Comparison of ENCODE assay signal across 11 cellular contexts in genomic region chr5:127960126-127960744, GRCh38.
DNase-seq lines count a peak whose midpoint lies in the region; ATAC-seq and TF ChIP-seq lines count a peak whose summit lies in the region.
"Had no signal": no experiment of that assay in that cellular context is flagged by ENCODE, and none has a peak within 500 bp of the region (broad histone marks: within the 10 kb centered on the region; RNA-seq: fewer than 3 reads in every experiment).

No MANE protein-coding gene starts in this region.

- POLR2A ChIA-PET in Caco-2 (lab: Charles Lee), result no interaction called here

- H3K36me3 ChIP-seq in Caco-2 (ENCODE audit: control insufficient read depth, insufficient read depth, low read length) (no peaks in the 10 kb centered on the region), mesenchymal stem cell (ENCODE audit: control insufficient read depth in 1 of 2, insufficient read depth in 2 of 2, low read depth in 1 of 2, low read length in 2 of 2) (peaks cover 0 to 7% of the 10 kb centered on the region in 2 experiments)

- H3K4me3 Mint-ChIP-seq in Caco-2 (ENCODE audit: unreplicated experiment), result peak overlapping the region; percentile 5
- no peak overlapping the region for H3K4me3 Mint-ChIP-seq in stimulated activated naive CD8-positive, alpha-beta T cell treated with anti-CD3 and anti-CD28 coated beads, Interleukin-15, amount 100 ng/mL, for 72 hours
- H3K4me3 Mint-ChIP-seq: activated T-helper 1 cell treated with anti-CD3 and anti-CD28 coated beads, Interleukin-12 subunit alpha, Interleukin-12 subunit beta, Interleukin-2, Interleukin-4 antibody, amounts not matched to agents 30 ng/mL and 10 ng/mL and 1 ng/mL, durations not matched to agents 14 hours and 24 hours and 36 hours; CD8-positive, alpha-beta T cell had no signal

- no peak overlapping the region for H3K4ac ChIP-seq in mesenchymal stem cell (ENCODE audit: low read depth in 1 of 2, low read length in 2 of 2)

- no peak for TF ChIP-seq CTCF in Caco-2 (IDR thresholded peaks at IDR 0.05; ENCODE audit: insufficient read depth in 1 of 2, low read depth in 1 of 2, low read length in 1 of 2, severe bottlenecking in 1 of 2, unreplicated experiment in 1 of 2)

- no peak overlapping the region for H2AK5ac ChIP-seq in mesenchymal stem cell (ENCODE audit: low read length, severe bottlenecking)

- no peak overlapping the region for H2AFZ ChIP-seq in mesenchymal stem cell (ENCODE audit: low read depth, low read length)

- ATAC-seq in HG02642 (IDR thresholded peaks at IDR 0.05; ENCODE audit: poor library complexity, unreplicated experiment), result no peak
- ATAC-seq in stimulated activated naive CD8-positive, alpha-beta T cell treated with anti-CD3 and anti-CD28 coated beads, Interleukin-15, amount 100 ng/mL, for 72 hours, result no peak

- WGBS in mesenchymal stem cell, result 100% methylated on average over 1 of the region's 1 CpG

- H4K8ac ChIP-seq in mesenchymal stem cell (ENCODE audit: low read length), result no peak overlapping the region

- no peak overlapping the region for H2BK5ac ChIP-seq in mesenchymal stem cell (ENCODE audit: low read depth, low read length, poor library complexity, severe bottlenecking)

- no peak overlapping the region for H2BK12ac ChIP-seq in mesenchymal stem cell (ENCODE audit: low read length in 2 of 2)

- H3K27ac ChIP-seq in mesenchymal stem cell (ENCODE audit: low read length, poor library complexity, severe bottlenecking), result no peak overlapping the region
- H3K27ac ChIP-seq: ascending aorta had no signal

- no TSS peak for BruUV-seq in Caco-2 (replicated peaks; lab: Mats Ljungman, UMichigan)

- no peaks in the 10 kb centered on the region for H3K27me3 ChIP-seq in Caco-2 (replicated peaks; ENCODE audit: control insufficient read depth, insufficient read depth, low read length)
- H3K27me3 ChIP-seq in mesenchymal stem cell (ENCODE audit: control insufficient read depth in 1 of 2, insufficient read depth in 1 of 2, low read length in 2 of 2), result no peaks in the 10 kb centered on the region
- H3K27me3 ChIP-seq: ascending aorta had no signal

- H3K18ac ChIP-seq in mesenchymal stem cell (ENCODE audit: low read depth in 1 of 2, low read length in 2 of 2), result no peak overlapping the region

- no peak overlapping the region for H3K9ac ChIP-seq in mesenchymal stem cell (ENCODE audit: low read length)

- no peak overlapping the region for H3K27ac Mint-ChIP-seq in Caco-2 (ENCODE audit: unreplicated experiment)
- peak overlapping the region in 1 of 2 donors; percentile 76 for H3K27ac Mint-ChIP-seq in stimulated activated naive CD8-positive, alpha-beta T cell treated with anti-CD3 and anti-CD28 coated beads, Interleukin-15, amount 100 ng/mL, for 72 hours
- H3K27ac Mint-ChIP-seq: activated T-helper 1 cell treated with anti-CD3 and anti-CD28 coated beads, Interleukin-12 subunit alpha, Interleukin-12 subunit beta, Interleukin-2, Interleukin-4 antibody, amounts not matched to agents 30 ng/mL and 10 ng/mL and 1 ng/mL, durations not matched to agents 14 hours and 24 hours and 36 hours; CD8-positive, alpha-beta T cell had no signal

- H2BK120ac ChIP-seq in mesenchymal stem cell (ENCODE audit: low read depth, low read length), result no peak overlapping the region

- H3K4me1 ChIP-seq in Caco-2 (peaks cover 19% of the 10 kb centered on the region), mesenchymal stem cell (ENCODE audit: control insufficient read depth, insufficient read depth, low read depth, low read length) (peaks cover 9% of the 10 kb centered on the region)
- H3K4me1 ChIP-seq: ascending aorta had no signal

- H3K9me3 Mint-ChIP-seq in Caco-2 (ENCODE audit: unreplicated experiment), result peaks cover 7% of the 10 kb centered on the region
- no peaks in the 10 kb centered on the region for H3K9me3 Mint-ChIP-seq in stimulated activated naive CD8-positive, alpha-beta T cell treated with anti-CD3 and anti-CD28 coated beads, Interleukin-15, amount 100 ng/mL, for 72 hours
- H3K9me3 Mint-ChIP-seq: activated T-helper 1 cell treated with anti-CD3 and anti-CD28 coated beads, Interleukin-12 subunit alpha, Interleukin-12 subunit beta, Interleukin-2, Interleukin-4 antibody, amounts not matched to agents 30 ng/mL and 10 ng/mL and 1 ng/mL, durations not matched to agents 14 hours and 24 hours and 36 hours had no signal

- H3K4me2 ChIP-seq in mesenchymal stem cell (ENCODE audit: low read length, poor library complexity, severe bottlenecking), result no peak overlapping the region

- no peak overlapping the region for H2BK15ac ChIP-seq in mesenchymal stem cell (ENCODE audit: low read depth, poor library complexity, severe bottlenecking)

- no peak overlapping the region for H4K91ac ChIP-seq in mesenchymal stem cell (ENCODE audit: low read length)

- H3K14ac ChIP-seq in mesenchymal stem cell (ENCODE audit: low read length in 2 of 2), result no peak overlapping the region

- no peaks in the 10 kb centered on the region for H3K36me3 Mint-ChIP-seq in Caco-2 (ENCODE audit: insufficient read depth, unreplicated experiment)

- H3K23ac ChIP-seq in mesenchymal stem cell (ENCODE audit: low read length in 2 of 2), result no peak overlapping the region

- intact Hi-C loops in Caco-2 (cut with micrococcal nuclease; ENCODE audit: unreplicated experiment), result no loop called here

- no peaks in the 10 kb centered on the region for H3K27me3 Mint-ChIP-seq in Caco-2 (ENCODE audit: insufficient read depth, unreplicated experiment)
- no peaks in the 10 kb centered on the region for H3K27me3 Mint-ChIP-seq in stimulated activated naive CD8-positive, alpha-beta T cell treated with anti-CD3 and anti-CD28 coated beads, Interleukin-15, amount 100 ng/mL, for 72 hours

- DNase-seq in Caco-2 (no peak), LHCN-M2 (ENCODE audit: low read depth) (peak; percentile 54), dermis microvascular lymphatic vessel endothelial cell (ENCODE audit: low read depth in 2 of 2) (peak; percentile 65 to 91), mesenchymal stem cell (peak; percentile 5), NCI-H2107 treated with DMSO at 0.1 percent for 48 hours (lab: John Stamatoyannopoulos, UW; ENCODE audit: unreplicated experiment) (no peak), AG08395 (ENCODE audit: low spot score) (no peak)
- DNase-seq in stimulated activated naive CD8-positive, alpha-beta T cell treated with anti-CD3 and anti-CD28 coated beads, Interleukin-15, amount 100 ng/mL, for 72 hours, result no peak
- DNase-seq: CD8-positive, alpha-beta T cell had no signal

- CTCF ChIA-PET in Caco-2 (lab: Charles Lee), result interaction anchor here (0.6 to 1.2 kb wide), 2 partner anchors 25 to 51 kb away, joined by 4 to 7 read pairs; no protein-coding TSS in a partner anchor

- H3K4me3 ChIP-seq in Caco-2 (ENCODE audit: low read depth, low read length), result no peak overlapping the region
- no peak overlapping the region for H3K4me3 ChIP-seq in mesenchymal stem cell (ENCODE audit: insufficient read depth in 1 of 2, low read depth in 1 of 2, low read length in 2 of 2)
- H3K4me3 ChIP-seq: ascending aorta had no signal

- H3K79me1 ChIP-seq in mesenchymal stem cell (replicated peaks; ENCODE audit: low read length, poor library complexity, severe bottlenecking), result no peaks in the 10 kb centered on the region

- H3K4me1 Mint-ChIP-seq in Caco-2 (ENCODE audit: low read depth, unreplicated experiment), result peaks cover 39% of the 10 kb centered on the region
- peaks cover 18% of the 10 kb centered on the region for H3K4me1 Mint-ChIP-seq in stimulated activated naive CD8-positive, alpha-beta T cell treated with anti-CD3 and anti-CD28 coated beads, Interleukin-15, amount 100 ng/mL, for 72 hours

- H3K9me3 ChIP-seq in Caco-2 (peaks cover 9% of the 10 kb centered on the region; the same call in 1 of the 2 replicates), mesenchymal stem cell (ENCODE audit: control insufficient read depth, low read length) (no peaks in the 10 kb centered on the region)

Comparison
In these comparisons a context has a peak if more than half of its experiments do, and no peak if none do; other contexts are left out.
1. DNase-seq: peak in LHCN-M2 (single experiment), dermis microvascular lymphatic vessel endothelial cell (2 of 2) and mesenchymal stem cell (single experiment); none in Caco-2 (0 of 2), NCI-H2107 treated with DMSO at 0.1 percent for 48 hours (single experiment), stimulated activated naive CD8-positive, alpha-beta T cell treated with anti-CD3 and anti-CD28 coated beads, Interleukin-15, amount 100 ng/mL, for 72 hours (0 of 2) and AG08395 (single experiment).